Comparison of ENCODE assay signal across 23 cellular contexts in the genomic region with DNA sequence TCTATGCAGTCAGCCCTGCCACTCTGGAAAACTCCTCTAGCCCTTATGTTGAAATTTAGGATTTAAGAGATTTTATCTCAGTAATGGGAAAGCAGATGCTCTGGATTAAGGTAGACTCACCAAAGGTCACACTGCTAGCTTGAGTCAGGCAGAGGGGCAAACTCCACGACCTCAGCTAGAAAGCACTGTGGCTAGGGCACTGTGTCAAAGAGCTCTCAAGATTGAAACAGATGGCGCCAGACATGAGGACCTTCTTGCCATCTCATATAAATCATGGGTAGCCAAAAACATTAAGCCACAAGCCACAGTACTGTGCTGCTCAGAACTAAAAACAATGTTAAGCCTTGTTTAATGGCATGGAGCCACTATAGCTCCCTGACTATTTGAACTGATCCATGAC.
"Had no signal": no experiment of that assay in that cellular context is flagged by ENCODE, and none has a peak within 500 bp of the region (broad histone marks: within the 10 kb centered on the region; RNA-seq: fewer than 3 reads in every experiment).

No MANE protein-coding gene starts in this region.

- FAIRE-seq: endothelial cell of umbilical vein, frontal cortex, pancreas had no signal

- H3K4me3 ChIP-seq: heart left ventricle, lung, pancreas, smooth muscle cell, tibial artery, upper lobe of right lung, vagina had no signal

- ATAC-seq: effector memory CD8-positive, alpha-beta T cell; heart left ventricle; left colon; left ventricle myocardium superior; pancreas; right cardiac atrium; upper lobe of right lung had no signal

- H3K27me3 Mint-ChIP-seq: effector memory CD8-positive, alpha-beta T cell; naive B cell; progenitor cell of endocrine pancreas had no signal

- H3K9me3 Mint-ChIP-seq: effector memory CD8-positive, alpha-beta T cell had no signal

- DNase-seq: effector memory CD8-positive, alpha-beta T cell; erythroblast; heart left ventricle; hippocampal formation; left colon; left ventricle myocardium superior; mesenchymal stem cell; midbrain; naive B cell; occipital lobe; pancreas; right cardiac atrium; stimulated activated CD4-positive, alpha-beta T cell treated with anti-CD3 and anti-CD28 coated beads, Interleukin-2, amount 100 ng/mL, for 48 hours; stimulated activated naive CD4-positive, alpha-beta T cell treated with Interleukin-2 at 50 U/mL for 16 hours; tibial artery; upper lobe of right lung had no signal

- H3K27ac Mint-ChIP-seq: effector memory CD8-positive, alpha-beta T cell; nephron; progenitor cell of endocrine pancreas had no signal

- H3K4me3 Mint-ChIP-seq: effector memory CD8-positive, alpha-beta T cell; naive B cell; nephron had no signal

- H3K27me3 ChIP-seq: heart left ventricle, pancreas, tibial artery, upper lobe of right lung, vagina had no signal

- H3K27ac ChIP-seq: heart left ventricle, pancreas, tibial artery, upper lobe of right lung, vagina had no signal

- H3K4me2 ChIP-seq: smooth muscle cell had no signal

- H3K9me3 ChIP-seq: pancreas, tibial artery, upper lobe of right lung, vagina had no signal

- H3K4me1 Mint-ChIP-seq: nephron had no signal

- H3K4me1 ChIP-seq: pancreas, tibial artery, upper lobe of right lung had no signal

- H3K36me3 ChIP-seq: pancreas, upper lobe of right lung, vagina had no signal
